In genomic region chr10:92742331-92743228, GRCh38 we compare ENCODE assay signal across 10 cellular contexts. TPM values are rescaled to one million over a fixed set of nuclear protein-coding genes. Genes with fewer than 3 reads are reported as not detected.
A peak's percentile ranks its signal among the peaks of the same experiment; 100 is the strongest.
DNase-seq lines count a peak whose midpoint lies in the region; ATAC-seq and TF ChIP-seq lines count a peak whose summit lies in the region.
"Had no signal": no experiment of that assay in that cellular context is flagged by ENCODE, and none has a peak within 500 bp of the region (broad histone marks: within the 10 kb centered on the region; RNA-seq: fewer than 3 reads in every experiment).

No MANE protein-coding gene starts in this region.

- no peaks in the 10 kb centered on the region for H3K4me1 ChIP-seq in lower lobe of right lung
- H3K4me1 ChIP-seq in CD8-positive, alpha-beta T cell (ENCODE audit: insufficient read depth, low read length) = peaks cover 6% of the 10 kb centered on the region

- no peaks in the 10 kb centered on the region for H3K9me3 ChIP-seq in lower lobe of right lung
- no peaks in the 10 kb centered on the region for H3K9me3 ChIP-seq in CD8-positive, alpha-beta T cell (ENCODE audit: low read length)

- peaks cover 49 to 58% (median 49%) of the 10 kb centered on the region in 3 donors for H3K4me1 Mint-ChIP-seq in IgD-negative memory B cell
- H3K4me1 Mint-ChIP-seq in CD8-positive, alpha-beta T cell (ENCODE audit: low read depth) = peaks cover 4% of the 10 kb centered on the region

- ATAC-seq in GM18861 (IDR thresholded peaks at IDR 0.05; ENCODE audit: unreplicated experiment) = peak; percentile 95
- peak; percentile 99 for ATAC-seq in HG02571 (IDR thresholded peaks at IDR 0.05; ENCODE audit: unreplicated experiment)
- peak; percentile 56 to 67 for ATAC-seq in lower lobe of right lung
- no peak for ATAC-seq in CD8-positive, alpha-beta T cell

- POLR2A ChIA-PET in CD8-positive, alpha-beta T cell (lab: Charles Lee) = no interaction called here

- H3K27ac Mint-ChIP-seq in IgD-negative memory B cell = peak overlapping the region; percentile 86 to 95 (median 93)
- H3K27ac Mint-ChIP-seq in CD8-positive, alpha-beta T cell = no peak overlapping the region

- DNase-seq in lower lobe of right lung (no peak), A172 (ENCODE audit: low spot score) (no peak), cortex of kidney (lab: John Stamatoyannopoulos, UW) (no peak), DMS153 (lab: John Stamatoyannopoulos, UW) (no peak)
- DNase-seq in CD8-positive, alpha-beta T cell = no peak
- DNase-seq: activated T-cell treated with anti-CD3 and anti-CD28 coated beads for 4 hours, NCI-H82 had no signal

- H3K9me3 Mint-ChIP-seq in IgD-negative memory B cell = no peaks in the 10 kb centered on the region
- H3K9me3 Mint-ChIP-seq in CD8-positive, alpha-beta T cell = no peaks in the 10 kb centered on the region

- CTCF ChIA-PET in CD8-positive, alpha-beta T cell (lab: Charles Lee) = no interaction called here

- peak overlapping the region; percentile 60 to 85 (median 76) for H3K4me3 Mint-ChIP-seq in IgD-negative memory B cell
- H3K4me3 Mint-ChIP-seq in CD8-positive, alpha-beta T cell = no peak overlapping the region

- peaks cover 2% of the 10 kb centered on the region for H3K36me3 Mint-ChIP-seq in IgD-negative memory B cell
- H3K36me3 Mint-ChIP-seq in CD8-positive, alpha-beta T cell = no peaks in the 10 kb centered on the region

- TF ChIP-seq CTCF in lower lobe of right lung (IDR thresholded peaks at IDR 0.05) = no peak
- no peak for TF ChIP-seq CTCF in CD8-positive, alpha-beta T cell (IDR thresholded peaks at IDR 0.05)

- H3K27me3 Mint-ChIP-seq in IgD-negative memory B cell = peaks cover 2% of the 10 kb centered on the region
- H3K27me3 Mint-ChIP-seq in CD8-positive, alpha-beta T cell (ENCODE audit: low read depth) = peaks cover 9% of the 10 kb centered on the region

- intact Hi-C loops in lower lobe of right lung (cut with DNase I) = no loop called here
- intact Hi-C loops in CD8-positive, alpha-beta T cell (cut with DNase I, micrococcal nuclease) = no loop called here

- H3K36me3 ChIP-seq in lower lobe of right lung = no peaks in the 10 kb centered on the region
- H3K36me3 ChIP-seq in CD8-positive, alpha-beta T cell (ENCODE audit: insufficient read depth, low read length) = no peaks in the 10 kb centered on the region

- H3K27ac ChIP-seq in lower lobe of right lung = no peak overlapping the region
- H3K27ac ChIP-seq in CD8-positive, alpha-beta T cell (ENCODE audit: low read depth, low read length) = no peak overlapping the region

- no peak overlapping the region for H3K4me3 ChIP-seq in lower lobe of right lung
- H3K4me3 ChIP-seq in CD8-positive, alpha-beta T cell (ENCODE audit: low read depth, low read length) = no peak overlapping the region

- no peaks in the 10 kb centered on the region for H3K27me3 ChIP-seq in lower lobe of right lung (ENCODE audit: low read depth)
- no peaks in the 10 kb centered on the region for H3K27me3 ChIP-seq in CD8-positive, alpha-beta T cell (ENCODE audit: insufficient read depth, low read length)

RNA-seq across cellular contexts. Expression of gene HHEX, which starts 52.8 kb away (rescaled TPM):
- polyA plus RNA-seq in IgD-negative memory B cell = 134 TPM
- total RNA-seq in lower lobe of right lung = 19.5 TPM
- not detected in 2 replicates for total RNA-seq in A172 (2014; rRNA removed; shearing (Covaris generic))
- total RNA-seq in CD8-positive, alpha-beta T cell = 1 to 10 TPM; 2.0 to 2.2 TPM
